ENCODE assay signal across 11 cellular contexts in the genomic region with DNA sequence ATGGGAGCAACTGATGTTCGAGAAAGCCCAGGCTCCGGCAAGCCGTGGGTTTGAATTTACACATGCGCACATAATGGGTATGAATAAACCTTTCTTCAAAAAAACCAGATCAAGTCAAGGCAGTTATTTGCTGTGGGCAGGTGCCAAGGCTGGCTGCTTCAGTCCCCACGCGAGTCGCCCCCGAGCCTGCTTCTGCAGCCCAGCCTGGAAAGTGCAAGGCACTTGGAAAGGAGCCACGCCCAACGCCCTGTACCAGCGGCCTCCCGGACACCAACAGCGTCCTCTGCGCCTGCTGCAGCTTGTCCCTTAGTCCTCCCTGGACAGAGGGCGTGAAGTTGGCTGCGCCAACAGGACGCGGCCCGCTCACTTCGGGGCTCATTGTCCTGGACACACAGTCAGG.
DNase-seq lines count a peak whose midpoint lies in the region; ATAC-seq and TF ChIP-seq lines count a peak whose summit lies in the region.
"Had no signal": no experiment of that assay in that cellular context is flagged by ENCODE, and none has a peak within 500 bp of the region (broad histone marks: within the 10 kb centered on the region; RNA-seq: fewer than 3 reads in every experiment).

No MANE protein-coding gene starts in this region.

- peak overlapping the region; percentile 59 for H3K4me3 ChIP-seq in iPS-15b (ENCODE audit: low read depth, low read length)
- no peak overlapping the region for H3K4me3 ChIP-seq in PC-9

- H3K36me3 ChIP-seq in iPS-15b (ENCODE audit: control insufficient read depth, insufficient read depth, low read length) (no peaks in the 10 kb centered on the region), PC-9 (ENCODE audit: low read depth) (no peaks in the 10 kb centered on the region)
- H3K36me3 ChIP-seq: colonic mucosa had no signal

- peaks cover 8% of the 10 kb centered on the region for H3F3A ChIP-seq in PC-9 (ENCODE audit: insufficient read depth, low read depth)

- DNase-seq in ELF-1 (ENCODE audit: low read depth, low spot score) (peak; percentile 62), putamen (ENCODE audit: low spot score) (peak; percentile 42), PC-9 (no peak), germinal center (ENCODE audit: low spot score) (no peak), pons (ENCODE audit: low spot score) (no peak)
- DNase-seq: colonic mucosa, NCI-H1694 had no signal

- no peaks in the 10 kb centered on the region for H3K4me1 ChIP-seq in iPS-15b (ENCODE audit: control insufficient read depth, insufficient read depth, low read length)
- H3K4me1 ChIP-seq in PC-9 (replicated peaks; ENCODE audit: insufficient read depth) = peaks cover 5% of the 10 kb centered on the region; the same call in 1 of the 2 replicates

- CTCF ChIA-PET in PC-9 (lab: Charles Lee) = no interaction called here

- peaks cover 29% of the 10 kb centered on the region for H3K27me3 ChIP-seq in iPS-15b (ENCODE audit: control insufficient read depth, insufficient read depth, low read length)
- H3K27me3 ChIP-seq in PC-9 (ENCODE audit: insufficient read depth, low read depth) = no peaks in the 10 kb centered on the region

- intact Hi-C loops in PC-9 (cut with micrococcal nuclease; ENCODE audit: unreplicated experiment) = loop anchor here (10.0 kb wide), 1 partner anchor 186 kb away; a partner anchor contains a TSS

- H3K27ac ChIP-seq in cingulate gyrus (ENCODE audit: low read depth, low read length) (peak overlapping the region; percentile 72), PC-9 (no peak overlapping the region)
- H3K27ac ChIP-seq: colonic mucosa, HL-60 had no signal

- no peak overlapping the region for H3K4me2 ChIP-seq in PC-9

- no TSS peak for BruUV-seq in PC-9 (replicated peaks; lab: Mats Ljungman, UMichigan)

- POLR2A ChIA-PET in PC-9 (lab: Charles Lee; ENCODE audit: unreplicated experiment) = no interaction called here

- no peak for TF ChIP-seq CTCF in PC-9 (conservative IDR thresholded peaks at IDR 0.05)

- no peak overlapping the region for H2AFZ ChIP-seq in PC-9

- no peaks in the 10 kb centered on the region for H4K20me1 ChIP-seq in PC-9 (ENCODE audit: insufficient read depth)

- H3K9ac ChIP-seq in iPS-15b (ENCODE audit: low read depth, low read length) = no peak overlapping the region

- no peaks in the 10 kb centered on the region for H3K79me2 ChIP-seq in PC-9 (ENCODE audit: low read depth)

- H3K9me3 ChIP-seq in iPS-15b (ENCODE audit: control insufficient read depth, insufficient read depth, low read length) = no peaks in the 10 kb centered on the region
- H3K9me3 ChIP-seq in PC-9 (ENCODE audit: insufficient read depth, low read depth) = no peaks in the 10 kb centered on the region
- H3K9me3 ChIP-seq: colonic mucosa had no signal

- no peak for ATAC-seq in HG02938 (IDR thresholded peaks at IDR 0.05; ENCODE audit: unreplicated experiment)

- H3K9me2 ChIP-seq in PC-9 (ENCODE audit: insufficient read depth) = no peaks in the 10 kb centered on the region

Comparison
In these comparisons a context has a peak if more than half of its experiments do, and no peak if none do; other contexts are left out.
1. DNase-seq: peak in ELF-1 (single experiment) and putamen (single experiment); none in PC-9 (0 of 2), germinal center (single experiment) and pons (single experiment).